In genomic region chr17:81889602-81890001, GRCh38 we compare ENCODE assay signal across 10 cellular contexts. TPM values are rescaled to one million over a fixed set of nuclear protein-coding genes. Genes with fewer than 3 reads are reported as not detected.
DNase-seq lines count a peak whose midpoint lies in the region; ATAC-seq and TF ChIP-seq lines count a peak whose summit lies in the region.
"Had no signal": no experiment of that assay in that cellular context is flagged by ENCODE, and none has a peak within 500 bp of the region (broad histone marks: within the 10 kb centered on the region; RNA-seq: fewer than 3 reads in every experiment).

No MANE protein-coding gene starts in this region.

- in situ Hi-C loops in GM13977 (cut with MboI; ENCODE audit: low pct_unique_long_range_greater_than_20kb, low sequenced_read_pairs, unreplicated experiment), result no loop called here

- no peak for ATAC-seq in stimulated activated naive CD8-positive, alpha-beta T cell treated with anti-CD3 and anti-CD28 coated beads, Interleukin-15, Interleukin-2, amounts not matched to agents 100 U/mL and 50 U/mL, for 24 hours
- no peak for ATAC-seq in T-cell (replicated peaks in 1 of 4)

- no peak for DNase-seq in stimulated activated naive CD8-positive, alpha-beta T cell treated with anti-CD3 and anti-CD28 coated beads, Interleukin-15, Interleukin-2, amounts not matched to agents 100 U/mL and 50 U/mL, for 24 hours
- no peak for DNase-seq in T-cell
- no peak for DNase-seq in fibroblast of the aortic adventitia (ENCODE audit: low read depth)
- no peak for DNase-seq in GM13977 (ENCODE audit: low spot score)
- no peak for DNase-seq in NCI-H524 treated with DMSO at 0.1 percent for 48 hours (lab: John Stamatoyannopoulos, UW)
- DNase-seq in NCI-H187 treated with DMSO at 0.1 percent for 48 hours (lab: John Stamatoyannopoulos, UW), result no peak
- DNase-seq in CD1c-positive myeloid dendritic cell (ENCODE audit: extremely low spot score), result no peak
- DNase-seq: activated effector memory CD4-positive, alpha-beta T cell treated with anti-CD3 and anti-CD28 coated beads, Interleukin-2, amount 50 U/mL, for 16 hours had no signal

- H3K4me3 ChIP-seq in fibroblast of the aortic adventitia (ENCODE audit: low read depth, low read length), result peak overlapping the region; percentile 15

- peak overlapping the region; percentile 93 for H3K27ac Mint-ChIP-seq in stimulated activated naive CD8-positive, alpha-beta T cell treated with anti-CD3 and anti-CD28 coated beads, Interleukin-15, Interleukin-2, amounts not matched to agents 100 ng/mL and 50 ng/mL, for 24 hours
- H3K27ac Mint-ChIP-seq in T-cell, result peak overlapping the region in 1 of 2 donors; percentile 58

- TF ChIP-seq CTCF in fibroblast of the aortic adventitia (IDR thresholded peaks at IDR 0.05; ENCODE audit: insufficient read depth, low read length) (no peak), GM13977 (IDR thresholded peaks at IDR 0.05; ENCODE audit: extremely low read depth, insufficient read depth, missing control alignments) (no peak)

- no peaks in the 10 kb centered on the region for H3K9me3 Mint-ChIP-seq in stimulated activated naive CD8-positive, alpha-beta T cell treated with anti-CD3 and anti-CD28 coated beads, Interleukin-15, Interleukin-2, amounts not matched to agents 100 ng/mL and 50 ng/mL, for 24 hours
- H3K9me3 Mint-ChIP-seq in T-cell, result no peaks in the 10 kb centered on the region

- no peaks in the 10 kb centered on the region for H3K27me3 Mint-ChIP-seq in stimulated activated naive CD8-positive, alpha-beta T cell treated with anti-CD3 and anti-CD28 coated beads, Interleukin-15, Interleukin-2, amounts not matched to agents 100 ng/mL and 50 ng/mL, for 24 hours
- H3K27me3 Mint-ChIP-seq in T-cell, result no peaks in the 10 kb centered on the region

- peaks cover 33% of the 10 kb centered on the region for H3K4me1 Mint-ChIP-seq in stimulated activated naive CD8-positive, alpha-beta T cell treated with anti-CD3 and anti-CD28 coated beads, Interleukin-15, Interleukin-2, amounts not matched to agents 100 ng/mL and 50 ng/mL, for 24 hours (ENCODE audit: low read depth)
- peaks cover 17 to 35% (median 24%) of the 10 kb centered on the region in 3 donors for H3K4me1 Mint-ChIP-seq in T-cell

- H3K36me3 Mint-ChIP-seq in stimulated activated naive CD8-positive, alpha-beta T cell treated with anti-CD3 and anti-CD28 coated beads, Interleukin-15, Interleukin-2, amounts not matched to agents 100 ng/mL and 50 ng/mL, for 24 hours (ENCODE audit: low read depth), result peaks cover 57% of the 10 kb centered on the region
- peaks cover 30% of the 10 kb centered on the region for H3K36me3 Mint-ChIP-seq in T-cell

- CTCF ChIA-PET in T-cell (lab: Charles Lee), result no interaction called here

- peak overlapping the region; percentile 90 for H3K4me3 Mint-ChIP-seq in stimulated activated naive CD8-positive, alpha-beta T cell treated with anti-CD3 and anti-CD28 coated beads, Interleukin-15, Interleukin-2, amounts not matched to agents 100 ng/mL and 50 ng/mL, for 24 hours
- H3K4me3 Mint-ChIP-seq in T-cell, result peak overlapping the region; percentile 80 to 91 (median 85)

- POLR2A ChIA-PET in T-cell (lab: Charles Lee), result no interaction called here

RNA-seq across cellular contexts. Expression of gene ALYREF, which starts 1.8 kb away (rescaled TPM):
- total RNA-seq in T-cell (10 to 100 TPM; 58.2 to 82.9 (median 63.4) TPM), fibroblast of the aortic adventitia (ENCODE audit: low replicate concordance) (43.6 and 77.3 TPM in 2 replicates)

RNA-seq across cellular contexts. Expression of gene ANAPC11, which starts 1.9 kb away (rescaled TPM):
- total RNA-seq in T-cell (10 to 100 TPM; 37.6 to 61.3 (median 51.1) TPM), fibroblast of the aortic adventitia (ENCODE audit: low replicate concordance) (172 and 178 TPM in 2 replicates)

RNA-seq across cellular contexts. Expression of gene NPB, which starts 12.4 kb away (rescaled TPM):
- total RNA-seq in T-cell (under 1 TPM; 0.16 to 0.51 (median 0.41) TPM), fibroblast of the aortic adventitia (ENCODE audit: low replicate concordance) (1.3 and 1.4 TPM in 2 replicates)
- total RNA-seq: lung microvascular endothelial cell had no signal

RNA-seq across cellular contexts. Expression of gene ARHGDIA, which starts 18.5 kb away (rescaled TPM):
- 100 to 1,000 TPM; 473 to 577 (median 504) TPM for total RNA-seq in T-cell
- 95.1 and 149 TPM in 2 replicates for total RNA-seq in fibroblast of the aortic adventitia (ENCODE audit: low replicate concordance)

RNA-seq across cellular contexts. Expression of gene PCYT2, which starts 21.6 kb away (rescaled TPM):
- total RNA-seq in T-cell (10 to 100 TPM; 24.5 to 55.2 (median 48.2) TPM), fibroblast of the aortic adventitia (ENCODE audit: low replicate concordance) (20.3 and 36.7 TPM in 2 replicates)
